Comparison of ENCODE assay signal across 17 cellular contexts in genomic region chr7:100684534-100685042, GRCh38. TPM values are rescaled to one million over a fixed set of nuclear protein-coding genes. Genes with fewer than 3 reads are reported as not detected.
DNase-seq lines count a peak whose midpoint lies in the region; ATAC-seq, FAIRE-seq and TF ChIP-seq lines count a peak whose summit lies in the region.
"Had no signal": no experiment of that assay in that cellular context is flagged by ENCODE, and none has a peak within 500 bp of the region (broad histone marks: within the 10 kb centered on the region; RNA-seq: fewer than 3 reads in every experiment).

No MANE protein-coding gene starts in this region.

- H3F3A ChIP-seq in neural progenitor cell (ENCODE audit: low read depth) = peaks cover 31% of the 10 kb centered on the region

- H3K4me3 Mint-ChIP-seq in activated T-helper 2 cell treated with anti-CD3 and anti-CD28 coated beads, Interferon-gamma antibody, Interleukin-2, Interleukin-4, amounts not matched to agents 10 μg/mL and 5 μg/mL and 100 μg/mL, durations not matched to agents 14 hours and 24 hours and 36 hours (ENCODE audit: low read depth) = no peak overlapping the region
- H3K4me3 Mint-ChIP-seq in neural progenitor cell = no peak overlapping the region
- H3K4me3 Mint-ChIP-seq: CD14-positive monocyte had no signal

- no peak for TF ChIP-seq POLR2A in HepG2 (IDR thresholded peaks at IDR 0.05; ENCODE audit: insufficient read depth in 1 of 2, low read depth in 2 of 2, low read length in 2 of 2)
- no peak for TF ChIP-seq POLR2A in right lobe of liver (IDR thresholded peaks at IDR 0.05)

- H3K9ac ChIP-seq in HepG2 (ENCODE audit: insufficient read depth, low read depth, low read length) = no peak overlapping the region
- H3K9ac ChIP-seq in neural progenitor cell = no peak overlapping the region

- H3K27ac Mint-ChIP-seq in activated T-helper 2 cell treated with anti-CD3 and anti-CD28 coated beads, Interferon-gamma antibody, Interleukin-2, Interleukin-4, amounts not matched to agents 10 μg/mL and 5 μg/mL and 100 μg/mL, durations not matched to agents 14 hours and 24 hours and 36 hours = no peak overlapping the region
- H3K27ac Mint-ChIP-seq in neural progenitor cell = no peak overlapping the region

- POLR2A ChIA-PET in HepG2 (lab: Yijun Ruan, JAX) = no interaction called here
- POLR2A ChIA-PET in HEK293T (lab: Yijun Ruan, JAX) = interaction anchor here (0.7 to 1.2 kb wide), 2 partner anchors 8 to 9 kb away, joined by 3 read pairs; partner anchors contain the start of gene GIGYF1

- no peak overlapping the region for H2AFZ ChIP-seq in HepG2 (ENCODE audit: low read length)
- no peak overlapping the region for H2AFZ ChIP-seq in osteoblast (ENCODE audit: low read length)
- no peak overlapping the region for H2AFZ ChIP-seq in neural progenitor cell (replicated peaks)

- H3K4me1 ChIP-seq in HepG2 (ENCODE audit: insufficient read depth, low read length) = peaks cover 8% of the 10 kb centered on the region
- peaks cover 0 to 5% (median 0%) of the 10 kb centered on the region in 4 donors for H3K4me1 ChIP-seq in right lobe of liver
- peaks cover 3% of the 10 kb centered on the region for H3K4me1 ChIP-seq in osteoblast (ENCODE audit: insufficient read depth, low read length)
- no peaks in the 10 kb centered on the region for H3K4me1 ChIP-seq in neural progenitor cell

- H3K36me3 ChIP-seq in HepG2 (replicated peaks in 1 of 2; ENCODE audit: control insufficient read depth in 1 of 2, insufficient read depth in 2 of 2, low read length in 2 of 2) (peaks cover 49 to 73% of the 10 kb centered on the region in 2 experiments), right lobe of liver (peaks cover 0 to 77% (median 32%) of the 10 kb centered on the region in 4 donors), osteoblast (ENCODE audit: insufficient read depth, low read length) (peaks cover 25% of the 10 kb centered on the region), neural progenitor cell (no peaks in the 10 kb centered on the region)

- no peaks in the 10 kb centered on the region for H3K9me3 ChIP-seq in HepG2 (ENCODE audit: low read length)
- H3K9me3 ChIP-seq in right lobe of liver = no peaks in the 10 kb centered on the region
- no peaks in the 10 kb centered on the region for H3K9me3 ChIP-seq in osteoblast (ENCODE audit: low read depth, low read length)
- H3K9me3 ChIP-seq in neural progenitor cell (ENCODE audit: low read depth) = no peaks in the 10 kb centered on the region
- H3K9me3 ChIP-seq: A549, MG63 had no signal

- no peaks in the 10 kb centered on the region for H3K27me3 Mint-ChIP-seq in activated T-helper 2 cell treated with anti-CD3 and anti-CD28 coated beads, Interferon-gamma antibody, Interleukin-2, Interleukin-4, amounts not matched to agents 10 μg/mL and 5 μg/mL and 100 μg/mL, durations not matched to agents 14 hours and 24 hours and 36 hours (ENCODE audit: low read depth)
- H3K27me3 Mint-ChIP-seq in neural progenitor cell (ENCODE audit: insufficient read depth, low read depth) = peaks cover 3% of the 10 kb centered on the region

- no peak for TF ChIP-seq RAD21 in HepG2 (CRISPR knock-in tag; IDR thresholded peaks at IDR 0.05)

- peaks cover 11% of the 10 kb centered on the region for H3K79me2 ChIP-seq in HepG2 (ENCODE audit: insufficient read depth, low read length)
- peaks cover 21% of the 10 kb centered on the region for H3K79me2 ChIP-seq in osteoblast (ENCODE audit: insufficient read depth, low read length)
- H3K79me2 ChIP-seq in neural progenitor cell (ENCODE audit: low read depth) = peaks cover 20% of the 10 kb centered on the region

- no TSS peak for BruUV-seq in HepG2 (replicated peaks; lab: Mats Ljungman, UMichigan)

- H3K27ac ChIP-seq in HepG2 (ENCODE audit: extremely low read length, insufficient read depth, low read length) (no peak overlapping the region), right lobe of liver (no peak overlapping the region), osteoblast (ENCODE audit: low read depth, low read length) (no peak overlapping the region), neural progenitor cell (no peak overlapping the region)
- H3K27ac ChIP-seq: A549, SK-N-MC had no signal

- in situ Hi-C loops in HepG2 (cut with HindIII; ENCODE audit: extremely low pct_ligation_motif_present, low pct_unique_long_range_greater_than_20kb) = no loop called here

- CTCF ChIA-PET in HepG2 (lab: Yijun Ruan, JAX; ENCODE audit: low intra/inter-chr PET ratio, low total read pairs) (no interaction called here), HEK293T (lab: Yijun Ruan, JAX) (interaction anchor here (0.5 to 2.4 kb wide), 2 partner anchors 21 to 147 kb away, joined by 3 to 6 read pairs; partner anchors contain the start of gene POP7)

- no peak for TF ChIP-seq EP300 in HepG2 (IDR thresholded peaks at IDR 0.05; ENCODE audit: low read depth in 2 of 2, low read length in 2 of 2)
- no peak for TF ChIP-seq EP300 in HepG2 (CRISPR knock-in tag; IDR thresholded peaks at IDR 0.05; ENCODE audit: borderline replicate concordance)

- H4K20me1 ChIP-seq in HepG2 (ENCODE audit: insufficient read depth, low read length) (peaks cover 13% of the 10 kb centered on the region; the same call in 1 of the 2 replicates), osteoblast (ENCODE audit: insufficient read depth, low read length) (peaks cover 39% of the 10 kb centered on the region), neural progenitor cell (ENCODE audit: low read depth) (peaks cover 75% of the 10 kb centered on the region)

- DNase-seq in HepG2 (ENCODE audit: low spot score) = no peak
- DNase-seq in right lobe of liver = no peak
- peak; percentile 3 for DNase-seq in HEK293T (ENCODE audit: extremely low spot score)
- DNase-seq in osteoblast (ENCODE audit: insufficient read length, low spot score, missing footprints) = peak; percentile 76
- no peak for DNase-seq in activated T-helper 2 cell treated with anti-CD3 and anti-CD28 coated beads, Interferon-gamma antibody, Interleukin-2, Interleukin-4, amounts not matched to agents 10 μg/mL and 5 μg/mL and 100 μg/mL, durations not matched to agents 14 hours and 24 hours and 36 hours (ENCODE audit: low spot score)
- DNase-seq in neural progenitor cell (ENCODE audit: low spot score) = no peak
- DNase-seq: GF-D8, Karpas-422, MG63, NCI-H1105, NCI-H1694, NCI-H524 had no signal

- peaks cover 46% of the 10 kb centered on the region for H3K36me3 Mint-ChIP-seq in activated T-helper 2 cell treated with anti-CD3 and anti-CD28 coated beads, Interferon-gamma antibody, Interleukin-2, Interleukin-4, amounts not matched to agents 10 μg/mL and 5 μg/mL and 100 μg/mL, durations not matched to agents 14 hours and 24 hours and 36 hours (ENCODE audit: low read depth)
- peaks cover 10% of the 10 kb centered on the region for H3K36me3 Mint-ChIP-seq in neural progenitor cell

- H3K9me3 Mint-ChIP-seq in activated T-helper 2 cell treated with anti-CD3 and anti-CD28 coated beads, Interferon-gamma antibody, Interleukin-2, Interleukin-4, amounts not matched to agents 10 μg/mL and 5 μg/mL and 100 μg/mL, durations not matched to agents 14 hours and 24 hours and 36 hours = no peaks in the 10 kb centered on the region
- H3K9me3 Mint-ChIP-seq in neural progenitor cell = no peaks in the 10 kb centered on the region

- ATAC-seq in HepG2 (no peak), right lobe of liver (no peak)
- ATAC-seq: A549, HCT116 had no signal

- intact Hi-C loops in HepG2 (cut with micrococcal nuclease; ENCODE audit: unreplicated experiment) (no loop called here), right lobe of liver (cut with DNase I) (loop anchor here (10.0 kb wide), 3 partner anchors 50 to 210 kb away; partner anchors contain the start of gene TSC22D4 (in 2 of the 2))
- intact Hi-C loops in activated T-helper 2 cell treated with anti-CD3 and anti-CD28 coated beads, Interferon-gamma antibody, Interleukin-2, Interleukin-4, amounts not matched to agents 10 μg/mL and 5 μg/mL and 100 μg/mL, durations not matched to agents 14 hours and 24 hours and 36 hours (cut with micrococcal nuclease) = no loop called here

- H3K27me3 ChIP-seq in HepG2 (ENCODE audit: control insufficient read depth in 1 of 2, insufficient read depth in 2 of 2, low read length in 2 of 2) (no peaks in the 10 kb centered on the region), right lobe of liver (no peaks in the 10 kb centered on the region), osteoblast (ENCODE audit: insufficient read depth, low read length) (no peaks in the 10 kb centered on the region), neural progenitor cell (no peaks in the 10 kb centered on the region)
- H3K27me3 ChIP-seq: MG63 had no signal

- FAIRE-seq in HepG2 (lab: Jason Lieb, UNC) = no peak
- FAIRE-seq: A549 had no signal

- TF ChIP-seq CTCF in HepG2 (CRISPR knock-in tag; IDR thresholded peaks at IDR 0.05) (no peak), right lobe of liver (IDR thresholded peaks at IDR 0.05) (no peak), osteoblast (IDR thresholded peaks at IDR 0.05; ENCODE audit: extremely low read depth, low read depth, low read length) (no peak), neural progenitor cell (IDR thresholded peaks at IDR 0.05) (no peak)

- H3K4me2 ChIP-seq in HepG2 (ENCODE audit: low read depth, low read length) (no peak overlapping the region), osteoblast (ENCODE audit: insufficient read depth, low read length) (no peak overlapping the region), neural progenitor cell (no peak overlapping the region)
- H3K4me2 ChIP-seq: A549 had no signal

- peaks cover 5% of the 10 kb centered on the region for H3K4me1 Mint-ChIP-seq in activated T-helper 2 cell treated with anti-CD3 and anti-CD28 coated beads, Interferon-gamma antibody, Interleukin-2, Interleukin-4, amounts not matched to agents 10 μg/mL and 5 μg/mL and 100 μg/mL, durations not matched to agents 14 hours and 24 hours and 36 hours (ENCODE audit: low read depth)
- H3K4me1 Mint-ChIP-seq in neural progenitor cell = peaks cover 9% of the 10 kb centered on the region

- H3K4me3 ChIP-seq in HepG2 (replicated peaks in 1 of 3; ENCODE audit: insufficient read depth in 1 of 3, low read depth in 2 of 3, low read length in 3 of 3) (no peak overlapping the region), right lobe of liver (no peak overlapping the region), osteoblast (ENCODE audit: insufficient read depth, low read length) (no peak overlapping the region), neural progenitor cell (no peak overlapping the region)
- H3K4me3 ChIP-seq: A549, MG63, SK-N-MC had no signal

- WGBS in HepG2 (ENCODE audit: low lambda C conversion rate) = 99% methylated on average over 12 of the region's 16 CpGs
- WGBS in right lobe of liver (ENCODE audit: insufficient coverage, low coverage, low lambda C conversion rate, missing lambda C conversion rate) = no CpG with 5 or more reads among the region's 16 CpGs

RNA-seq across cellular contexts. Expression of gene GIGYF1, which starts 9.5 kb away (rescaled TPM):
- total RNA-seq in HepG2 (2016; rRNA removed; fragmentation: Illumina TruSeq; extraction: Trizol) (6.4 and 16.1 TPM in 2 replicates), right lobe of liver (10 to 100 TPM in 4 of 6 experiments, 1 to 10 TPM in 2; 6.6 to 25.1 (median 15.5) TPM), osteoblast (28.9 and 29.3 TPM in 2 replicates), neural progenitor cell (ENCODE audit: low replicate concordance) (24.2 and 64.5 TPM in 2 replicates)
- 1.1 TPM in 2 replicates for total RNA-seq in HepG2 (2016; cell fraction: cytosol; rRNA removed; fragmentation: Illumina TruSeq; extraction: Trizol; ENCODE audit: low read depth)
- 5.2 and 15.6 TPM in 2 replicates for total RNA-seq in HepG2 (2016; cell fraction: insoluble cytoplasmic fraction; rRNA removed; fragmentation: Illumina TruSeq; extraction: Trizol)
- 2.5 and 3.1 TPM in 2 replicates for total RNA-seq in HepG2 (2016; cell fraction: membrane; rRNA removed; fragmentation: Illumina TruSeq; extraction: Trizol)
- 20.9 and 26.7 TPM in 2 replicates for total RNA-seq in HepG2 (2016; cell fraction: nucleus; rRNA removed; fragmentation: Illumina TruSeq; extraction: Trizol)
- 7.6 and 10.2 TPM in 2 replicates for polyA plus RNA-seq in HepG2 (2011; rRNA removed)
- polyA plus RNA-seq in HepG2 (2011; cell fraction: cytosol; rRNA removed) = 2.9 and 4.4 TPM in 2 replicates
- polyA plus RNA-seq in HepG2 (2011; cell fraction: nucleus; rRNA removed) = 109 and 136 TPM in 2 replicates
- polyA plus RNA-seq in HepG2 (2012) = 14.6 and 15.7 TPM in 2 replicates
- polyA plus RNA-seq in HepG2 (2016; cell fraction: cytosol; fragmentation: Illumina TruSeq; extraction: Trizol; ENCODE audit: low read depth) = 0.49 and 0.50 TPM in 2 replicates
- 4.7 and 6.6 TPM in 2 replicates for polyA plus RNA-seq in HepG2 (2016; cell fraction: insoluble cytoplasmic fraction; fragmentation: Illumina TruSeq; extraction: Trizol; ENCODE audit: low read depth)
- polyA plus RNA-seq in HepG2 (2016; cell fraction: membrane; fragmentation: Illumina TruSeq; extraction: Trizol; ENCODE audit: low read depth) = 1.2 and 1.8 TPM in 2 replicates
- 82.9 and 91.2 TPM in 2 replicates for polyA plus RNA-seq in HepG2 (2016; cell fraction: nucleus; fragmentation: Illumina TruSeq; extraction: Trizol; ENCODE audit: insufficient read depth, low read depth)
- 10.8 and 12.0 TPM in 2 replicates for polyA minus RNA-seq in HepG2 (2011; rRNA and poly(A)+ RNA removed; ENCODE audit: low replicate concordance)
- polyA minus RNA-seq in HepG2 (2011; cell fraction: cytosol; rRNA and poly(A)+ RNA removed) = 5.3 and 5.8 TPM in 2 replicates
- polyA minus RNA-seq in HepG2 (2011; cell fraction: nucleus; rRNA and poly(A)+ RNA removed) = 29.1 and 35.3 TPM in 2 replicates
- total RNA-seq in activated T-helper 2 cell treated with anti-CD3 and anti-CD28 coated beads, Interferon-gamma antibody, Interleukin-2, Interleukin-4, amounts not matched to agents 10 μg/mL and 5 μg/mL and 100 μg/mL, durations not matched to agents 14 hours and 24 hours and 36 hours = 51.0 and 53.9 TPM in 2 replicates

RNA-seq across cellular contexts. Expression of gene GNB2, which starts 11.0 kb away (rescaled TPM):
- total RNA-seq in HepG2 (2016; rRNA removed; fragmentation: Illumina TruSeq; extraction: Trizol) = 48.3 and 64.3 TPM in 2 replicates
- total RNA-seq in HepG2 (2016; cell fraction: cytosol; rRNA removed; fragmentation: Illumina TruSeq; extraction: Trizol; ENCODE audit: low read depth) = 84.0 and 90.3 TPM in 2 replicates
- 51.7 and 55.9 TPM in 2 replicates for total RNA-seq in HepG2 (2016; cell fraction: insoluble cytoplasmic fraction; rRNA removed; fragmentation: Illumina TruSeq; extraction: Trizol)
- 95.7 and 129 TPM in 2 replicates for total RNA-seq in HepG2 (2016; cell fraction: membrane; rRNA removed; fragmentation: Illumina TruSeq; extraction: Trizol)
- total RNA-seq in HepG2 (2016; cell fraction: nucleus; rRNA removed; fragmentation: Illumina TruSeq; extraction: Trizol) = 30.4 and 32.6 TPM in 2 replicates
- polyA plus RNA-seq in HepG2 (2011; rRNA removed) = 67.1 and 82.0 TPM in 2 replicates
- 69.6 and 88.5 TPM in 2 replicates for polyA plus RNA-seq in HepG2 (2011; cell fraction: cytosol; rRNA removed)
- 82.9 and 91.9 TPM in 2 replicates for polyA plus RNA-seq in HepG2 (2011; cell fraction: nucleus; rRNA removed)
- 80.2 and 110 TPM in 2 replicates for polyA plus RNA-seq in HepG2 (2012)
- 141 and 174 TPM in 2 replicates for polyA plus RNA-seq in HepG2 (2016; cell fraction: cytosol; fragmentation: Illumina TruSeq; extraction: Trizol; ENCODE audit: low read depth)
- 105 and 126 TPM in 2 replicates for polyA plus RNA-seq in HepG2 (2016; cell fraction: insoluble cytoplasmic fraction; fragmentation: Illumina TruSeq; extraction: Trizol; ENCODE audit: low read depth)
- polyA plus RNA-seq in HepG2 (2016; cell fraction: membrane; fragmentation: Illumina TruSeq; extraction: Trizol; ENCODE audit: low read depth) = 137 and 159 TPM in 2 replicates
- polyA plus RNA-seq in HepG2 (2016; cell fraction: nucleus; fragmentation: Illumina TruSeq; extraction: Trizol; ENCODE audit: insufficient read depth, low read depth) = 84.9 and 92.0 TPM in 2 replicates
- polyA minus RNA-seq in HepG2 (2011; rRNA and poly(A)+ RNA removed; ENCODE audit: low replicate concordance) = 104 and 125 TPM in 2 replicates
- polyA minus RNA-seq in HepG2 (2011; cell fraction: cytosol; rRNA and poly(A)+ RNA removed) = 35.2 and 43.4 TPM in 2 replicates
- polyA minus RNA-seq in HepG2 (2011; cell fraction: nucleus; rRNA and poly(A)+ RNA removed) = 10.0 and 11.4 TPM in 2 replicates
- total RNA-seq in right lobe of liver = 100 to 1,000 TPM in 3 of 6 experiments, 10 to 100 TPM in 3; 75.6 to 133 (median 106) TPM
- 72.7 and 84.6 TPM in 2 replicates for total RNA-seq in osteoblast
- total RNA-seq in activated T-helper 2 cell treated with anti-CD3 and anti-CD28 coated beads, Interferon-gamma antibody, Interleukin-2, Interleukin-4, amounts not matched to agents 10 μg/mL and 5 μg/mL and 100 μg/mL, durations not matched to agents 14 hours and 24 hours and 36 hours = 221 and 224 TPM in 2 replicates
- 54.3 and 110 TPM in 2 replicates for total RNA-seq in neural progenitor cell (ENCODE audit: low replicate concordance)

RNA-seq across cellular contexts. Expression of gene POP7, which starts 21.3 kb away (rescaled TPM):
- total RNA-seq in HepG2 (2016; rRNA removed; fragmentation: Illumina TruSeq; extraction: Trizol) = 91.1 and 91.5 TPM in 2 replicates
- 80.9 and 134 TPM in 2 replicates for total RNA-seq in HepG2 (2016; cell fraction: cytosol; rRNA removed; fragmentation: Illumina TruSeq; extraction: Trizol; ENCODE audit: low read depth)
- total RNA-seq in HepG2 (2016; cell fraction: insoluble cytoplasmic fraction; rRNA removed; fragmentation: Illumina TruSeq; extraction: Trizol) = 88.0 and 96.3 TPM in 2 replicates
- total RNA-seq in HepG2 (2016; cell fraction: membrane; rRNA removed; fragmentation: Illumina TruSeq; extraction: Trizol) = 82.0 and 130 TPM in 2 replicates
- 30.9 and 33.0 TPM in 2 replicates for total RNA-seq in HepG2 (2016; cell fraction: nucleus; rRNA removed; fragmentation: Illumina TruSeq; extraction: Trizol)
- 63.9 and 70.6 TPM in 2 replicates for polyA plus RNA-seq in HepG2 (2011; rRNA removed)
- 59.0 and 91.7 TPM in 2 replicates for polyA plus RNA-seq in HepG2 (2011; cell fraction: cytosol; rRNA removed)
- polyA plus RNA-seq in HepG2 (2011; cell fraction: nucleus; rRNA removed) = 30.7 and 33.6 TPM in 2 replicates
- polyA plus RNA-seq in HepG2 (2012) = 35.3 and 43.7 TPM in 2 replicates
- 72.9 and 135 TPM in 2 replicates for polyA plus RNA-seq in HepG2 (2016; cell fraction: cytosol; fragmentation: Illumina TruSeq; extraction: Trizol; ENCODE audit: low read depth)
- polyA plus RNA-seq in HepG2 (2016; cell fraction: insoluble cytoplasmic fraction; fragmentation: Illumina TruSeq; extraction: Trizol; ENCODE audit: low read depth) = 95.2 and 106 TPM in 2 replicates
- 75.0 and 120 TPM in 2 replicates for polyA plus RNA-seq in HepG2 (2016; cell fraction: membrane; fragmentation: Illumina TruSeq; extraction: Trizol; ENCODE audit: low read depth)
- polyA plus RNA-seq in HepG2 (2016; cell fraction: nucleus; fragmentation: Illumina TruSeq; extraction: Trizol; ENCODE audit: insufficient read depth, low read depth) = 59.0 and 71.0 TPM in 2 replicates
- polyA minus RNA-seq in HepG2 (2011; rRNA and poly(A)+ RNA removed; ENCODE audit: low replicate concordance) = 32.0 and 34.2 TPM in 2 replicates
- polyA minus RNA-seq in HepG2 (2011; cell fraction: cytosol; rRNA and poly(A)+ RNA removed) = 21.5 and 21.6 TPM in 2 replicates
- polyA minus RNA-seq in HepG2 (2011; cell fraction: nucleus; rRNA and poly(A)+ RNA removed) = 4.5 and 5.0 TPM in 2 replicates
- 10 to 100 TPM; 13.0 to 52.2 (median 29.2) TPM for total RNA-seq in right lobe of liver
- 25.7 and 27.1 TPM in 2 replicates for total RNA-seq in osteoblast
- 67.6 and 68.7 TPM in 2 replicates for total RNA-seq in activated T-helper 2 cell treated with anti-CD3 and anti-CD28 coated beads, Interferon-gamma antibody, Interleukin-2, Interleukin-4, amounts not matched to agents 10 μg/mL and 5 μg/mL and 100 μg/mL, durations not matched to agents 14 hours and 24 hours and 36 hours
- total RNA-seq in neural progenitor cell (ENCODE audit: low replicate concordance) = 19.4 and 55.1 TPM in 2 replicates

RNA-seq across cellular contexts. Expression of gene ACTL6B, which starts 28.3 kb away (rescaled TPM):
- not detected in 2 replicates for total RNA-seq in HepG2 (2016; rRNA removed; fragmentation: Illumina TruSeq; extraction: Trizol)
- total RNA-seq in HepG2 (2016; cell fraction: cytosol; rRNA removed; fragmentation: Illumina TruSeq; extraction: Trizol; ENCODE audit: low read depth) = not detected in 2 replicates
- not detected in 2 replicates for total RNA-seq in HepG2 (2016; cell fraction: insoluble cytoplasmic fraction; rRNA removed; fragmentation: Illumina TruSeq; extraction: Trizol)
- not detected in 2 replicates for total RNA-seq in HepG2 (2016; cell fraction: membrane; rRNA removed; fragmentation: Illumina TruSeq; extraction: Trizol)
- total RNA-seq in HepG2 (2016; cell fraction: nucleus; rRNA removed; fragmentation: Illumina TruSeq; extraction: Trizol) = not detected in 2 replicates
- polyA plus RNA-seq in HepG2 (2011; rRNA removed) = not detected in 2 replicates
- polyA plus RNA-seq in HepG2 (2011; cell fraction: cytosol; rRNA removed) = not detected in 2 replicates
- not detected in 2 replicates for polyA plus RNA-seq in HepG2 (2011; cell fraction: nucleus; rRNA removed)
- not detected in 2 replicates for polyA plus RNA-seq in HepG2 (2012)
- not detected in 2 replicates for polyA plus RNA-seq in HepG2 (2016; cell fraction: cytosol; fragmentation: Illumina TruSeq; extraction: Trizol; ENCODE audit: low read depth)
- not detected in 2 replicates for polyA plus RNA-seq in HepG2 (2016; cell fraction: insoluble cytoplasmic fraction; fragmentation: Illumina TruSeq; extraction: Trizol; ENCODE audit: low read depth)
- not detected in 2 replicates for polyA plus RNA-seq in HepG2 (2016; cell fraction: membrane; fragmentation: Illumina TruSeq; extraction: Trizol; ENCODE audit: low read depth)
- polyA plus RNA-seq in HepG2 (2016; cell fraction: nucleus; fragmentation: Illumina TruSeq; extraction: Trizol; ENCODE audit: insufficient read depth, low read depth) = not detected in 2 replicates
- polyA minus RNA-seq in HepG2 (2011; rRNA and poly(A)+ RNA removed; ENCODE audit: low replicate concordance) = not detected in 2 replicates
- not detected in 2 replicates for polyA minus RNA-seq in HepG2 (2011; cell fraction: cytosol; rRNA and poly(A)+ RNA removed)
- not detected in 2 replicates for polyA minus RNA-seq in HepG2 (2011; cell fraction: nucleus; rRNA and poly(A)+ RNA removed)
- total RNA-seq in right lobe of liver = not detected
- not detected in 2 replicates for total RNA-seq in osteoblast
- not detected in 2 replicates for total RNA-seq in activated T-helper 2 cell treated with anti-CD3 and anti-CD28 coated beads, Interferon-gamma antibody, Interleukin-2, Interleukin-4, amounts not matched to agents 10 μg/mL and 5 μg/mL and 100 μg/mL, durations not matched to agents 14 hours and 24 hours and 36 hours
- total RNA-seq in neural progenitor cell (ENCODE audit: low replicate concordance) = not detected in 2 replicates
- total RNA-seq: Daoy had no signal
- polyA plus RNA-seq: A549, CD14-positive monocyte had no signal

RNA-seq across cellular contexts. Expression of gene EPO, which starts 35.7 kb away (rescaled TPM):
- total RNA-seq in HepG2 (2016; rRNA removed; fragmentation: Illumina TruSeq; extraction: Trizol) (9.9 and 10.3 TPM in 2 replicates), right lobe of liver (10 to 100 TPM in 3 of 6 experiments, 1 to 10 TPM in 1, under 1 TPM in 2; 0.20 to 84.5 (median 12.7) TPM), osteoblast (not detected in 2 replicates), neural progenitor cell (ENCODE audit: low replicate concordance) (0.09 and 0.58 TPM in 2 replicates)
- 10.8 and 15.4 TPM in 2 replicates for total RNA-seq in HepG2 (2016; cell fraction: cytosol; rRNA removed; fragmentation: Illumina TruSeq; extraction: Trizol; ENCODE audit: low read depth)
- 9.7 and 9.8 TPM in 2 replicates for total RNA-seq in HepG2 (2016; cell fraction: insoluble cytoplasmic fraction; rRNA removed; fragmentation: Illumina TruSeq; extraction: Trizol)
- total RNA-seq in HepG2 (2016; cell fraction: membrane; rRNA removed; fragmentation: Illumina TruSeq; extraction: Trizol) = 16.5 and 20.1 TPM in 2 replicates
- 5.3 and 6.7 TPM in 2 replicates for total RNA-seq in HepG2 (2016; cell fraction: nucleus; rRNA removed; fragmentation: Illumina TruSeq; extraction: Trizol)
- 25.7 and 26.2 TPM in 2 replicates for polyA plus RNA-seq in HepG2 (2011; rRNA removed)
- 19.8 and 27.3 TPM in 2 replicates for polyA plus RNA-seq in HepG2 (2011; cell fraction: cytosol; rRNA removed)
- polyA plus RNA-seq in HepG2 (2011; cell fraction: nucleus; rRNA removed) = 19.5 and 22.2 TPM in 2 replicates
- polyA plus RNA-seq in HepG2 (2012) = 8.8 and 13.8 TPM in 2 replicates
- 12.3 and 15.4 TPM in 2 replicates for polyA plus RNA-seq in HepG2 (2016; cell fraction: cytosol; fragmentation: Illumina TruSeq; extraction: Trizol; ENCODE audit: low read depth)
- polyA plus RNA-seq in HepG2 (2016; cell fraction: insoluble cytoplasmic fraction; fragmentation: Illumina TruSeq; extraction: Trizol; ENCODE audit: low read depth) = 10.0 and 11.4 TPM in 2 replicates
- 14.8 and 16.9 TPM in 2 replicates for polyA plus RNA-seq in HepG2 (2016; cell fraction: membrane; fragmentation: Illumina TruSeq; extraction: Trizol; ENCODE audit: low read depth)
- polyA plus RNA-seq in HepG2 (2016; cell fraction: nucleus; fragmentation: Illumina TruSeq; extraction: Trizol; ENCODE audit: insufficient read depth, low read depth) = 13.7 and 14.3 TPM in 2 replicates
- 17.8 TPM in 1 of 2 replicates, not detected in the other for polyA minus RNA-seq in HepG2 (2011; rRNA and poly(A)+ RNA removed; ENCODE audit: low replicate concordance)
- 10.0 and 11.1 TPM in 2 replicates for polyA minus RNA-seq in HepG2 (2011; cell fraction: cytosol; rRNA and poly(A)+ RNA removed)
- 2.6 and 3.1 TPM in 2 replicates for polyA minus RNA-seq in HepG2 (2011; cell fraction: nucleus; rRNA and poly(A)+ RNA removed)
- total RNA-seq in activated T-helper 2 cell treated with anti-CD3 and anti-CD28 coated beads, Interferon-gamma antibody, Interleukin-2, Interleukin-4, amounts not matched to agents 10 μg/mL and 5 μg/mL and 100 μg/mL, durations not matched to agents 14 hours and 24 hours and 36 hours = 0.14 TPM in 1 of 2 replicates, not detected in the other
- total RNA-seq: Daoy had no signal
- polyA plus RNA-seq: A549, CD14-positive monocyte had no signal

Comparison
In these comparisons a context has a peak if more than half of its experiments do, and no peak if none do; other contexts are left out.
1. intact Hi-C loops: an anchor here in right lobe of liver (10.0 kb wide); none called in HepG2 and activated T-helper 2 cell treated with anti-CD3 and anti-CD28 coated beads, Interferon-gamma antibody, Interleukin-2, Interleukin-4, amounts not matched to agents 10 μg/mL and 5 μg/mL and 100 μg/mL, durations not matched to agents 14 hours and 24 hours and 36 hours.
2. DNase-seq: peak in HEK293T (single experiment) and osteoblast (single experiment); none in HepG2 (single experiment), right lobe of liver (0 of 3), activated T-helper 2 cell treated with anti-CD3 and anti-CD28 coated beads, Interferon-gamma antibody, Interleukin-2, Interleukin-4, amounts not matched to agents 10 μg/mL and 5 μg/mL and 100 μg/mL, durations not matched to agents 14 hours and 24 hours and 36 hours (single experiment) and neural progenitor cell (single experiment).